9 cellular contexts compared by ENCODE assay signal in genomic region chr9:136512651-136513066, GRCh38. TPM values are rescaled to one million over a fixed set of nuclear protein-coding genes. Genes with fewer than 3 reads are reported as not detected.
A peak's percentile ranks its signal among the peaks of the same experiment; 100 is the strongest.
DNase-seq lines count a peak whose midpoint lies in the region; ATAC-seq and TF ChIP-seq lines count a peak whose summit lies in the region.
"Had no signal": no experiment of that assay in that cellular context is flagged by ENCODE, and none has a peak within 500 bp of the region (broad histone marks: within the 10 kb centered on the region; RNA-seq: fewer than 3 reads in every experiment).

No MANE protein-coding gene starts in this region.

- H3K4me1 Mint-ChIP-seq in activated CD4-positive, alpha-beta T cell treated with anti-CD3 and anti-CD28 coated beads, Interleukin-2, amount 10 ng/mL, durations not matched to agents 24 days and 14 days = no peaks in the 10 kb centered on the region
- H3K4me1 Mint-ChIP-seq in activated T-cell treated with anti-CD3 and anti-CD28 coated beads, Interleukin-2, amount 50 U/mL, for 72 hours (ENCODE audit: low read depth) = no peaks in the 10 kb centered on the region

- 68% methylated on average over 10 of the region's 13 CpGs for WGBS in suprapubic skin

- peak; percentile 38 to 55 for ATAC-seq in activated T-cell treated with anti-CD3 and anti-CD28 coated beads, Interleukin-2, amount 50 U/mL, for 72 hours (replicated peaks in 1 of 2)
- ATAC-seq in left lung = peak; percentile 20
- ATAC-seq in GM19463 (IDR thresholded peaks at IDR 0.05; ENCODE audit: unreplicated experiment) = no peak
- ATAC-seq in HG03565 (IDR thresholded peaks at IDR 0.05; ENCODE audit: unreplicated experiment) = no peak

- TF ChIP-seq EP300 in suprapubic skin (IDR thresholded peaks at IDR 0.05) = no peak

- H3K36me3 ChIP-seq in left lung = peaks cover 0 to 100% of the 10 kb centered on the region in 2 donors
- peaks cover 99% of the 10 kb centered on the region for H3K36me3 ChIP-seq in suprapubic skin
- peaks cover 50% of the 10 kb centered on the region for H3K36me3 ChIP-seq in brain microvascular endothelial cell (replicated peaks)
- H3K36me3 ChIP-seq: ovary had no signal

- peak; percentile 29 for DNase-seq in activated CD4-positive, alpha-beta T cell treated with anti-CD3 and anti-CD28 coated beads for 1 hour
- DNase-seq in activated CD4-positive, alpha-beta T cell treated with anti-CD3 and anti-CD28 coated beads, Interleukin-2, amount 10 ng/mL, durations not matched to agents 24 days and 14 days = no peak
- DNase-seq in activated T-cell treated with anti-CD3 and anti-CD28 coated beads, Interleukin-2, amount 50 U/mL, for 72 hours = peak in 1 of 2 donors; percentile 21
- DNase-seq in left lung (no peak), suprapubic skin (ENCODE audit: low spot score in 2 of 2) (no peak), brain microvascular endothelial cell (no peak)

- H3K36me3 Mint-ChIP-seq in activated CD4-positive, alpha-beta T cell treated with anti-CD3 and anti-CD28 coated beads, Interleukin-2, amount 10 ng/mL, durations not matched to agents 24 days and 14 days (ENCODE audit: low read depth) = peaks cover 21% of the 10 kb centered on the region
- peaks cover 3 to 5% of the 10 kb centered on the region in 2 donors for H3K36me3 Mint-ChIP-seq in activated T-cell treated with anti-CD3 and anti-CD28 coated beads, Interleukin-2, amount 50 U/mL, for 72 hours (ENCODE audit: insufficient read depth in 2 of 2)

- H3K4me3 ChIP-seq in left lung (no peak overlapping the region), suprapubic skin (no peak overlapping the region), brain microvascular endothelial cell (ENCODE audit: low read depth, low read length) (no peak overlapping the region)
- H3K4me3 ChIP-seq: ovary had no signal

- in situ Hi-C loops in brain microvascular endothelial cell (cut with HindIII; ENCODE audit: low pct_ligation_motif_present, low sequenced_read_pairs) = no loop called here

- no peak for TF ChIP-seq POLR2A in suprapubic skin (IDR thresholded peaks at IDR 0.05)

- H3K9me3 Mint-ChIP-seq in activated CD4-positive, alpha-beta T cell treated with anti-CD3 and anti-CD28 coated beads, Interleukin-2, amount 10 ng/mL, durations not matched to agents 24 days and 14 days = no peaks in the 10 kb centered on the region
- H3K9me3 Mint-ChIP-seq in activated T-cell treated with anti-CD3 and anti-CD28 coated beads, Interleukin-2, amount 50 U/mL, for 72 hours = no peaks in the 10 kb centered on the region

- H3K9me3 ChIP-seq in left lung (no peaks in the 10 kb centered on the region), suprapubic skin (no peaks in the 10 kb centered on the region)
- H3K9me3 ChIP-seq: ovary had no signal

- no peak overlapping the region for H3K27ac Mint-ChIP-seq in activated CD4-positive, alpha-beta T cell treated with anti-CD3 and anti-CD28 coated beads, Interleukin-2, amount 10 ng/mL, durations not matched to agents 24 days and 14 days
- no peak overlapping the region for H3K27ac Mint-ChIP-seq in activated T-cell treated with anti-CD3 and anti-CD28 coated beads, Interleukin-2, amount 50 U/mL, for 72 hours

- peak overlapping the region; percentile 76 to 85 for H3K27ac ChIP-seq in left lung
- peak overlapping the region; percentile 78 for H3K27ac ChIP-seq in suprapubic skin
- H3K27ac ChIP-seq in brain microvascular endothelial cell = no peak overlapping the region
- H3K27ac ChIP-seq: ovary had no signal

- TF ChIP-seq CTCF in left lung (IDR thresholded peaks at IDR 0.05) = no peak
- TF ChIP-seq CTCF in suprapubic skin (IDR thresholded peaks at IDR 0.05) = no peak
- TF ChIP-seq CTCF in brain microvascular endothelial cell (IDR thresholded peaks at IDR 0.05; ENCODE audit: low read depth, low read length, missing control alignments) = no peak

- H3K27me3 Mint-ChIP-seq in activated CD4-positive, alpha-beta T cell treated with anti-CD3 and anti-CD28 coated beads, Interleukin-2, amount 10 ng/mL, durations not matched to agents 24 days and 14 days = no peaks in the 10 kb centered on the region
- H3K27me3 Mint-ChIP-seq in activated T-cell treated with anti-CD3 and anti-CD28 coated beads, Interleukin-2, amount 50 U/mL, for 72 hours (ENCODE audit: low read depth) = no peaks in the 10 kb centered on the region

- H3K4me1 ChIP-seq in left lung = peaks cover 0 to 20% of the 10 kb centered on the region in 2 donors
- H3K4me1 ChIP-seq in suprapubic skin = peaks cover 4% of the 10 kb centered on the region

- H3K27me3 ChIP-seq in left lung (no peaks in the 10 kb centered on the region), suprapubic skin (no peaks in the 10 kb centered on the region), brain microvascular endothelial cell (replicated peaks) (no peaks in the 10 kb centered on the region)
- H3K27me3 ChIP-seq: ovary had no signal

- H3K4me3 Mint-ChIP-seq in activated CD4-positive, alpha-beta T cell treated with anti-CD3 and anti-CD28 coated beads, Interleukin-2, amount 10 ng/mL, durations not matched to agents 24 days and 14 days = no peak overlapping the region
- H3K4me3 Mint-ChIP-seq in activated T-cell treated with anti-CD3 and anti-CD28 coated beads, Interleukin-2, amount 50 U/mL, for 72 hours = no peak overlapping the region

- intact Hi-C loops in activated CD4-positive, alpha-beta T cell treated with anti-CD3 and anti-CD28 coated beads, Interleukin-2, amount 10 ng/mL, durations not matched to agents 24 days and 14 days (cut with micrococcal nuclease) = no loop called here
- intact Hi-C loops in left lung (cut with DNase I) = no loop called here

RNA-seq across cellular contexts. Expression of gene SEC16A, which starts 29.8 kb away (rescaled TPM):
- total RNA-seq in activated CD4-positive, alpha-beta T cell treated with anti-CD3 and anti-CD28 coated beads, Interleukin-2, amount 10 ng/mL, durations not matched to agents 24 days and 14 days = 79.2 and 81.2 TPM in 2 replicates
- total RNA-seq in activated T-cell treated with anti-CD3 and anti-CD28 coated beads, Interleukin-2, amount 50 U/mL, for 72 hours = 10 to 100 TPM; 69.5 to 74.5 TPM
- 10 to 100 TPM; 77.8 to 79.5 TPM for total RNA-seq in left lung
- total RNA-seq in suprapubic skin = 10 to 100 TPM; 58.0 to 89.3 (median 75.0) TPM

RNA-seq across cellular contexts. Expression of gene NOTCH1, which starts 33.2 kb away (rescaled TPM):
- total RNA-seq in activated CD4-positive, alpha-beta T cell treated with anti-CD3 and anti-CD28 coated beads, Interleukin-2, amount 10 ng/mL, durations not matched to agents 24 days and 14 days = 108 and 113 TPM in 2 replicates
- total RNA-seq in activated T-cell treated with anti-CD3 and anti-CD28 coated beads, Interleukin-2, amount 50 U/mL, for 72 hours = 10 to 100 TPM; 71.6 to 84.2 TPM
- 100 to 1,000 TPM in 1 of 2 donors, 10 to 100 TPM in 1; 65.1 to 102 TPM for total RNA-seq in left lung
- 100 to 1,000 TPM in 3 of 4 donors, 10 to 100 TPM in 1; 71.0 to 160 (median 114) TPM for total RNA-seq in suprapubic skin

Comparison
In these comparisons a context has a peak if more than half of its experiments do, and no peak if none do; other contexts are left out.
1. ATAC-seq: peak in activated T-cell treated with anti-CD3 and anti-CD28 coated beads, Interleukin-2, amount 50 U/mL, for 72 hours (2 of 2) and left lung (single experiment); none in GM19463 (single experiment) and HG03565 (single experiment).